Comparison of ENCODE assay signal across 8 cellular contexts in genomic region chr1:9233942-9234222, GRCh38. TPM values are rescaled to one million over a fixed set of nuclear protein-coding genes. Genes with fewer than 3 reads are reported as not detected.
A peak's percentile ranks its signal among the peaks of the same experiment; 100 is the strongest.
DNase-seq lines count a peak whose midpoint lies in the region; ATAC-seq and TF ChIP-seq lines count a peak whose summit lies in the region.

No MANE protein-coding gene starts in this region.

- no peaks in the 10 kb centered on the region for H3K27me3 Mint-ChIP-seq in mesothelial cell of epicardium (ENCODE audit: low read depth)

- H3K36me3 ChIP-seq in heart right ventricle (no peaks in the 10 kb centered on the region), breast epithelium (no peaks in the 10 kb centered on the region), uterus (no peaks in the 10 kb centered on the region)

- H3K36me3 Mint-ChIP-seq in mesothelial cell of epicardium: peaks cover 11% of the 10 kb centered on the region

- H3K4me3 ChIP-seq in heart right ventricle (peak overlapping the region in 9 of 10 donors; percentile 23 to 70 (median 66)), breast epithelium (peak overlapping the region; percentile 57 to 90 (median 71)), uterus (peak overlapping the region in 1 of 2 donors; percentile 40)

- H3K9me3 ChIP-seq in heart right ventricle (no peaks in the 10 kb centered on the region), breast epithelium (no peaks in the 10 kb centered on the region), uterus (no peaks in the 10 kb centered on the region)

- WGBS in heart right ventricle, 2 donors: 46 to 79% methylated on average over 3 of the region's 3 CpGs

- peak overlapping the region; percentile 89 for H3K27ac Mint-ChIP-seq in mesothelial cell of epicardium

- peaks cover 20% of the 10 kb centered on the region for H3K4me1 Mint-ChIP-seq in mesothelial cell of epicardium

- TF ChIP-seq POLR2A in breast epithelium (IDR thresholded peaks at IDR 0.05) (no peak), uterus (IDR thresholded peaks at IDR 0.05) (no peak)

- H3K27me3 ChIP-seq in heart right ventricle (no peaks in the 10 kb centered on the region), breast epithelium (no peaks in the 10 kb centered on the region), uterus (no peaks in the 10 kb centered on the region)

- peak overlapping the region; percentile 80 for H3K4me3 Mint-ChIP-seq in mesothelial cell of epicardium

- TF ChIP-seq CTCF in heart right ventricle (IDR thresholded peaks at IDR 0.05) (no peak), breast epithelium (IDR thresholded peaks at IDR 0.05) (no peak), mesothelial cell of epicardium (IDR thresholded peaks at IDR 0.05; ENCODE audit: unreplicated experiment) (no peak), uterus (IDR thresholded peaks at IDR 0.05) (no peak)

- DNase-seq in heart right ventricle (no peak), left cardiac atrium (no peak), breast epithelium (ENCODE audit: low spot score in 2 of 2) (no peak), mesothelial cell of epicardium (ENCODE audit: low spot score in 2 of 2, unreplicated experiment in 2 of 2) (no peak), uterus (no peak), DMS53 treated with DMSO at 0.1 percent for 48 hours (lab: John Stamatoyannopoulos, UW; ENCODE audit: unreplicated experiment) (no peak), glomerular visceral epithelial cell (ENCODE audit: extremely low spot score) (no peak), kidney glomerular epithelial cell (lab: John Stamatoyannopoulos, UW) (no peak)

- peaks cover 2 to 59% (median 48%) of the 10 kb centered on the region in 9 donors for H3K4me1 ChIP-seq in heart right ventricle
- H3K4me1 ChIP-seq in breast epithelium: peaks cover 7 to 8% of the 10 kb centered on the region in 2 donors
- peaks cover 5 to 12% of the 10 kb centered on the region in 2 donors for H3K4me1 ChIP-seq in uterus

- intact Hi-C loops in heart right ventricle (cut with DNase I): loop anchor here in 2 of 10 donors (1.0 to 2.0 kb wide), 2 partner anchors 19 to 257 kb away; no protein-coding TSS in a partner anchor
- intact Hi-C loops in left cardiac atrium (cut with DNase I): no loop called here
- intact Hi-C loops in breast epithelium (cut with DNase I; ENCODE audit: low total_unique reads): no loop called here
- intact Hi-C loops in uterus (cut with DNase I; ENCODE audit: low total_unique reads): no loop called here

- H3K9me3 Mint-ChIP-seq in mesothelial cell of epicardium: no peaks in the 10 kb centered on the region

- H3K27ac ChIP-seq in heart right ventricle (peak overlapping the region; percentile 91 to 99 (median 95)), breast epithelium (peak overlapping the region; percentile 90 to 100), uterus (peak overlapping the region; percentile 96)

- ATAC-seq in heart right ventricle (peak in 2 of 8 donors; percentile 1), left cardiac atrium (no peak)

RNA-seq across cellular contexts. Expression of gene H6PD, which starts 0.7 kb away (rescaled TPM):
- total RNA-seq in heart right ventricle: 10 to 100 TPM; 22.3 to 45.0 (median 29.3) TPM
- 10 to 100 TPM in 1 of 2 donors, 1 to 10 TPM in 1; 5.7 to 17.1 TPM for polyA plus RNA-seq in heart right ventricle
- 10 to 100 TPM; 33.3 to 40.6 TPM for total RNA-seq in left cardiac atrium
- total RNA-seq in breast epithelium: 10 to 100 TPM; 46.4 to 77.4 (median 49.5) TPM
- 71.2 to 74.6 TPM (median 73.1 TPM) in 3 replicates for total RNA-seq in mesothelial cell of epicardium
- 100 to 1,000 TPM in 1 of 4 donors, 10 to 100 TPM in 3; 28.4 to 107 (median 49.7) TPM for total RNA-seq in uterus

RNA-seq across cellular contexts. Expression of gene SPSB1, which starts 58.8 kb away (rescaled TPM):
- total RNA-seq in heart right ventricle: 10 to 100 TPM in 3 of 10 donors, 1 to 10 TPM in 7; 5.5 to 16.5 (median 9.4) TPM
- 1 to 10 TPM; 6.7 to 7.5 TPM for polyA plus RNA-seq in heart right ventricle
- total RNA-seq in left cardiac atrium: 10 to 100 TPM; 16.8 to 19.1 TPM
- total RNA-seq in breast epithelium: 10 to 100 TPM; 30.6 to 52.5 (median 34.4) TPM
- total RNA-seq in mesothelial cell of epicardium: 22.0 to 24.8 TPM (median 23.9 TPM) in 3 replicates
- total RNA-seq in uterus: 10 to 100 TPM; 12.3 to 29.6 (median 20.7) TPM
